Comparison of ENCODE assay signal across 2 cellular contexts in genomic region chr2:73604589-73604988, GRCh38.
TF ChIP-seq lines count a peak whose summit lies in the region.
"Not testable (repeated sequence)": the region's sequence is repeated elsewhere in the genome, so short reads cannot be mapped to it uniquely, and the experiment has no call there.

No MANE protein-coding gene starts in this region.

TF ChIP-seq in IMR-90, 13 proteins besides CTCF, POLR2A, EP300 and RAD21:
- peak; percentile 34; the same call in 1 of the 2 replicates for TF ChIP-seq MAFK (IDR thresholded peaks at IDR 0.05; ENCODE audit: low read depth, low read length)

TF ChIP-seq in K562, 482 proteins besides CTCF, POLR2A, EP300 and RAD21:
- TF ChIP-seq CEBPG (CRISPR knock-in tag; IDR thresholded peaks at IDR 0.05); ATF3 (CRISPR knock-in tag; conservative IDR thresholded peaks at IDR 0.05): not testable (repeated sequence)
- TF ChIP-seq CEBPG (tag; conservative IDR thresholded peaks at IDR 0.05 in 1 of 2, IDR thresholded peaks at IDR 0.05 in 1 of 2) (peak in 1 of 2 experiments; percentile 50; a peak in 1 of 4 replicates), C11orf30 (IDR thresholded peaks at IDR 0.05; ENCODE audit: low read depth) (peak; percentile 74), MAFK (IDR thresholded peaks at IDR 0.05; ENCODE audit: low read length) (peak; percentile 34; the same call in 1 of the 2 replicates), ATF3 (IDR thresholded peaks at IDR 0.05) (peak; percentile 75), MAFG (tag; conservative IDR thresholded peaks at IDR 0.05) (peak; percentile 58), ZNF316 (IDR thresholded peaks at IDR 0.05) (peak; percentile 81)
